2 cellular contexts compared by ENCODE assay signal in the genomic region with DNA sequence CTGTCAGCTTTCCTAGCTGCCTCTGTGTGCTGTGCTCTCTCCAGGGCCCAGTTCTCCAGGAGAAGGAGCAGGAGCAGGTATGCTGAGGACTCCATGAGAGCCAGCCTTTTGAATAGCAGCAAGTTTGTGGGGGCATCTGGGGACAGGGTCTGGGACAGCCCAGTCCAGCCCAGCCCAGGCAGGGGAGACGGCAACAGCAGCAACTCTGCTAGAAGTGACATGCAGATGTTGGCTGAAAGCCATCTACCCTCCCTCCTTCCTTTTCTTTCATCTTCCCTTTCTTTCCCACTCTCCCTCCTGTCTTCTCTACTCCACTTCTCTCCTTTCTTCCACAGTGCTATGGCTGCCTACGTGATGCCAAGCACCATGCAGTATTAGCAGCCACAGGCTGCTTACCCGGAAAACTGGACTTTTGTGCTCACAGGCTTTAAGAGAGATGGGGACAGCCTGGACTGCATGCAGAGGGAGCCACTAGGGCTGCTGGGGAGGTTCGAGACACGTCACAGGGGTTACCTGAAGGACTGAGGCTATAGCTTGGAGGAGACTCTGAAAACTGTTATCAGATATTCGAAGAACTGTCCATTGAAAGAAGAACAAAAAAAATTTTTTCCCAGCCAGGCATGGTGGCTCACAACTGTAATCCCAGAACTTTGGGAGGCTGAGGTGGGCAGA.
TF ChIP-seq lines count a peak whose summit lies in the region.

No MANE protein-coding gene starts in this region.

TF ChIP-seq in IMR-90, 13 proteins besides CTCF, POLR2A, EP300 and RAD21:
- no peak for TF ChIP-seq MAZ (IDR thresholded peaks at IDR 0.05; ENCODE audit: borderline replicate concordance, low read depth, low read length)
- no peak for TF ChIP-seq BHLHE40 (IDR thresholded peaks at IDR 0.05; ENCODE audit: low read depth, low read length)
- TF ChIP-seq CHD1 (IDR thresholded peaks at IDR 0.05; ENCODE audit: low read depth, low read length), result no peak
- TF ChIP-seq NFE2L2 (IDR thresholded peaks at IDR 0.05; ENCODE audit: low read depth, low read length), result no peak
- no peak for TF ChIP-seq CEBPB (IDR thresholded peaks at IDR 0.05; ENCODE audit: low read depth, low read length)
- TF ChIP-seq RCOR1 (IDR thresholded peaks at IDR 0.05; ENCODE audit: insufficient replicate concordance, low read length), result no peak
- no peak for TF ChIP-seq MAFK (IDR thresholded peaks at IDR 0.05; ENCODE audit: low read depth, low read length)
- no peak for TF ChIP-seq MXI1 (IDR thresholded peaks at IDR 0.05; ENCODE audit: borderline replicate concordance, low read depth, low read length)
- TF ChIP-seq RFX5 (IDR thresholded peaks at IDR 0.05; ENCODE audit: low read depth, low read length), result no peak
- no peak for TF ChIP-seq SMC3 (IDR thresholded peaks at IDR 0.05; ENCODE audit: low read depth, low read length)
- TF ChIP-seq, protein P1, sequence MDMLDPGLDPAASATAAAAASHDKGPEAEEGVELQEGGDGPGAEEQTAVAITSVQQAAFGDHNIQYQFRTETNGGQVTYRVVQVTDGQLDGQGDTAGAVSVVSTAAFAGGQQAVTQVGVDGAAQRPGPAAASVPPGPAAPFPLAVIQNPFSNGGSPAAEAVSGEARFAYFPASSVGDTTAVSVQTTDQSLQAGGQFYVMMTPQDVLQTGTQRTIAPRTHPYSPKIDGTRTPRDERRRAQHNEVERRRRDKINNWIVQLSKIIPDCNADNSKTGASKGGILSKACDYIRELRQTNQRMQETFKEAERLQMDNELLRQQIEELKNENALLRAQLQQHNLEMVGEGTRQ (IDR thresholded peaks at IDR 0.05; ENCODE audit: low read depth, low read length), result no peak
- TF ChIP-seq, protein P2, sequence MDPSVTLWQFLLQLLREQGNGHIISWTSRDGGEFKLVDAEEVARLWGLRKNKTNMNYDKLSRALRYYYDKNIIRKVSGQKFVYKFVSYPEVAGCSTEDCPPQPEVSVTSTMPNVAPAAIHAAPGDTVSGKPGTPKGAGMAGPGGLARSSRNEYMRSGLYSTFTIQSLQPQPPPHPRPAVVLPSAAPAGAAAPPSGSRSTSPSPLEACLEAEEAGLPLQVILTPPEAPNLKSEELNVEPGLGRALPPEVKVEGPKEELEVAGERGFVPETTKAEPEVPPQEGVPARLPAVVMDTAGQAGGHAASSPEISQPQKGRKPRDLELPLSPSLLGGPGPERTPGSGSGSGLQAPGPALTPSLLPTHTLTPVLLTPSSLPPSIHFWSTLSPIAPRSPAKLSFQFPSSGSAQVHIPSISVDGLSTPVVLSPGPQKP (IDR thresholded peaks at IDR 0.05; ENCODE audit: borderline replicate concordance, low read depth, low read length), result no peak
- TF ChIP-seq FOS (IDR thresholded peaks at IDR 0.05; ENCODE audit: low read depth, low read length), result no peak

TF ChIP-seq in HepG2, 621 proteins besides CTCF, POLR2A, EP300 and RAD21:
- no peak for TF ChIP-seq U2AF1 (optimal IDR thresholded peaks at IDR 0.05; ENCODE audit: low read depth, low read length)
- TF ChIP-seq HOXA9 (CRISPR knock-in tag; IDR thresholded peaks at IDR 0.05; ENCODE audit: borderline replicate concordance), result no peak
- no peak for TF ChIP-seq NR2F2 (IDR thresholded peaks at IDR 0.05; ENCODE audit: borderline replicate concordance, low read depth)
- no peak for TF ChIP-seq ATM (IDR thresholded peaks at IDR 0.05; ENCODE audit: borderline replicate concordance)
- TF ChIP-seq TAF1 (CRISPR knock-in tag; IDR thresholded peaks at IDR 0.05), result no peak
- TF ChIP-seq MBNL3 (CRISPR knock-in tag; conservative IDR thresholded peaks at IDR 0.05), result no peak
- TF ChIP-seq HNRNPLL (IDR thresholded peaks at IDR 0.05; ENCODE audit: low read depth, low read length, poor library complexity, severe bottlenecking), result no peak
- no peak for TF ChIP-seq ZNF792 (CRISPR knock-in tag; IDR thresholded peaks at IDR 0.05)
- no peak for TF ChIP-seq ZNF10 (CRISPR knock-in tag; IDR thresholded peaks at IDR 0.05; ENCODE audit: borderline replicate concordance, low read depth)
- no peak for TF ChIP-seq ZMYM4 (CRISPR knock-in tag; IDR thresholded peaks at IDR 0.05)
